ENCODE assay signal across 10 cellular contexts in the genomic region with DNA sequence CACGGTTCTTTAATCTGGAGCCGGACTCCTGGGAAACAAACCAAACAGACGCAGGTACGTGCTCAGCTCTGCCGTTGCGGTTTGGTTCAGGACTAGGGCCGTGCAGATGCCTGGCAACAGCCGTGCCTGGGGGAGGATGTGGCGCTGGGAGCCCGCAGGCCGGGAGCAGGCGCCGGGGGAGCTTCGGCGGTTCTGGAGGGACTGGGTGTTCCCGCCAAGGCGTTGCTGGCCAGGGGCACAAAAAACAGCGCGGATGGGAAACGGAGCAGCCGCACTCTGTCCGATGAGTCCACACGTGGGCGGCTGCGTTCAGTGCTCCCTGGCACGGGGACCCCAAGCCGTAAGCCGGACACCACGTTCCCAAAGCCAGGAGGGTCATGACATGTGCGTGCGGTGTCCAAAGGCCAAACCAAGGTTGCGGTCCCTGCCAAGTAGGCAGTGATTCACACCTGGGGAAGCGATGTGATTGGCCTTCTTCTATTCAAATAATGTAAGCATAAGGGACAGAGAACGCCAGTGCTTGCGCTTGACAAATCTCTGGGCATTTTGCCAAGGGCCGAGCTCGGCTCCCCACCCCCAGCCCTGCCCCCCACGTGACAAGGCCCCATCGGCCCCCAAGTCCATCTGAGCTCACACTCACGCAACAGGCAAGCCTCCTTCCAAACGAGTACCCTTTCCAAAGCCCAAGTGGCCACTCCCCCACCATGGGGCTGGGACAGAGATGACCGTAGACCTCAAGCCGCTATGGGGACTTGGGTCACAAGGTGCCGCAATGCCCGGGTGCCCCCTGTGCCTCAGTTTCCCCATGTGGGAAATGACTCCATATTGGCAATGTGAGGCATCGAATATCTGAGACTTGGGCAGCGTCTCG. TPM values are rescaled to one million over a fixed set of nuclear protein-coding genes. Genes with fewer than 3 reads are reported as not detected.
A peak's percentile ranks its signal among the peaks of the same experiment; 100 is the strongest.
DNase-seq lines count a peak whose midpoint lies in the region; FAIRE-seq and TF ChIP-seq lines count a peak whose summit lies in the region.
"Had no signal": no experiment of that assay in that cellular context is flagged by ENCODE, and none has a peak within 500 bp of the region (broad histone marks: within the 10 kb centered on the region; RNA-seq: fewer than 3 reads in every experiment).

No MANE protein-coding gene starts in this region.

- no peak overlapping the region for H3K27ac Mint-ChIP-seq in astrocyte (ENCODE audit: unreplicated experiment)
- no peak overlapping the region for H3K27ac Mint-ChIP-seq in activated CD4-positive, alpha-beta memory T cell treated with anti-CD3 and anti-CD28 coated beads, Interleukin-2, amount 10 ng/mL, durations not matched to agents 7 days and 5 days
- H3K27ac Mint-ChIP-seq: activated naive CD8-positive, alpha-beta T cell treated with anti-CD3 and anti-CD28 coated beads, Interleukin-2, amount 10 ng/mL, durations not matched to agents 7 days and 5 days had no signal

- H4K91ac ChIP-seq in mesenchymal stem cell (ENCODE audit: low read length), result peak overlapping the region; percentile 77

- no peak overlapping the region for H2BK5ac ChIP-seq in mesenchymal stem cell (ENCODE audit: low read depth, low read length, poor library complexity, severe bottlenecking)

- peak overlapping the region; percentile 87 to 88 for H2BK12ac ChIP-seq in mesenchymal stem cell (ENCODE audit: low read length in 2 of 2)

- no peak overlapping the region for H3K14ac ChIP-seq in mesenchymal stem cell (ENCODE audit: low read length in 2 of 2)

- no peak overlapping the region for H3K4me3 ChIP-seq in BLaER1 treated with 17β-estradiol and CSF1 and Interleukin-3, amounts not matched to agents 10 nM and 100 nM
- no peak overlapping the region for H3K4me3 ChIP-seq in astrocyte (ENCODE audit: insufficient read depth, low read depth, low read length)
- no peak overlapping the region for H3K4me3 ChIP-seq in mesenchymal stem cell (ENCODE audit: insufficient read depth in 1 of 2, low read depth in 1 of 2, low read length in 2 of 2)
- H3K4me3 ChIP-seq in effector memory CD4-positive, alpha-beta T cell (ENCODE audit: insufficient read depth, low read depth, low read length, poor library complexity, severe bottlenecking), result no peak overlapping the region

- peak overlapping the region; percentile 52 for H4K8ac ChIP-seq in mesenchymal stem cell (ENCODE audit: low read length)

- peaks cover 21% of the 10 kb centered on the region for H3K4me1 Mint-ChIP-seq in astrocyte (ENCODE audit: low read depth, unreplicated experiment)
- H3K4me1 Mint-ChIP-seq in activated CD4-positive, alpha-beta memory T cell treated with anti-CD3 and anti-CD28 coated beads, Interleukin-2, amount 10 ng/mL, durations not matched to agents 7 days and 5 days, result peaks cover 57% of the 10 kb centered on the region

- H2AFZ ChIP-seq in astrocyte (ENCODE audit: low read depth, low read length) (no peak overlapping the region), mesenchymal stem cell (ENCODE audit: low read depth, low read length) (no peak overlapping the region)

- H3K27ac ChIP-seq in BLaER1 treated with 17β-estradiol and CSF1 and Interleukin-3, amounts not matched to agents 10 nM and 100 nM, result no peak overlapping the region
- H3K27ac ChIP-seq in astrocyte (ENCODE audit: low read depth, low read length), result no peak overlapping the region
- H3K27ac ChIP-seq in mesenchymal stem cell (ENCODE audit: low read length, poor library complexity, severe bottlenecking), result no peak overlapping the region
- H3K27ac ChIP-seq in effector memory CD4-positive, alpha-beta T cell (ENCODE audit: insufficient read depth, low read length, poor library complexity, severe bottlenecking), result no peak overlapping the region

- peak overlapping the region; percentile 87 for H2BK15ac ChIP-seq in mesenchymal stem cell (ENCODE audit: low read depth, poor library complexity, severe bottlenecking)

- H3K18ac ChIP-seq in mesenchymal stem cell (ENCODE audit: low read depth in 1 of 2, low read length in 2 of 2), result peak overlapping the region in 1 of 2 experiments; percentile 93

- no peak overlapping the region for H3K4me3 Mint-ChIP-seq in astrocyte (ENCODE audit: unreplicated experiment)
- H3K4me3 Mint-ChIP-seq in activated CD4-positive, alpha-beta memory T cell treated with anti-CD3 and anti-CD28 coated beads, Interleukin-2, amount 10 ng/mL, durations not matched to agents 7 days and 5 days, result no peak overlapping the region
- H3K4me3 Mint-ChIP-seq: activated naive CD8-positive, alpha-beta T cell treated with anti-CD3 and anti-CD28 coated beads, Interleukin-2, amount 10 ng/mL, durations not matched to agents 7 days and 5 days had no signal

- H3K9ac ChIP-seq in BLaER1 treated with 17β-estradiol and CSF1 and Interleukin-3, amounts not matched to agents 10 nM and 100 nM, result no peak overlapping the region
- peak overlapping the region; percentile 53 for H3K9ac ChIP-seq in astrocyte (ENCODE audit: low read length)
- H3K9ac ChIP-seq in mesenchymal stem cell (ENCODE audit: low read length), result no peak overlapping the region

- H3K36me3 ChIP-seq in BLaER1 treated with 17β-estradiol and CSF1 and Interleukin-3, amounts not matched to agents 10 nM and 100 nM, result no peaks in the 10 kb centered on the region
- H3K36me3 ChIP-seq in astrocyte (ENCODE audit: insufficient read depth, low read length), result no peaks in the 10 kb centered on the region
- H3K36me3 ChIP-seq in mesenchymal stem cell (ENCODE audit: control insufficient read depth in 1 of 2, insufficient read depth in 2 of 2, low read depth in 1 of 2, low read length in 2 of 2), result no peaks in the 10 kb centered on the region
- no peaks in the 10 kb centered on the region for H3K36me3 ChIP-seq in effector memory CD4-positive, alpha-beta T cell (ENCODE audit: control insufficient read depth, insufficient read depth, low read length)

- H3K79me1 ChIP-seq in mesenchymal stem cell (replicated peaks; ENCODE audit: low read length, poor library complexity, severe bottlenecking), result no peaks in the 10 kb centered on the region

- DNase-seq in astrocyte (ENCODE audit: low read depth) (peak; percentile 70), mesenchymal stem cell (peak; percentile 20), midbrain (lab: John Stamatoyannopoulos, UW) (no peak)
- no peak for DNase-seq in activated CD4-positive, alpha-beta memory T cell treated with anti-CD3 and anti-CD28 coated beads, Interleukin-2, amount 10 ng/mL, durations not matched to agents 7 days and 5 days
- DNase-seq in effector memory CD4-positive, alpha-beta T cell, result no peak
- no peak for DNase-seq in activated CD4-positive, alpha-beta T cell treated with anti-CD3 and anti-CD28 coated beads for 48 hours
- DNase-seq: activated naive CD8-positive, alpha-beta T cell treated with anti-CD3 and anti-CD28 coated beads, Interleukin-2, amount 10 ng/mL, durations not matched to agents 7 days and 5 days; GF-D8 had no signal

- peak overlapping the region; percentile 42 for H2BK120ac ChIP-seq in mesenchymal stem cell (ENCODE audit: low read depth, low read length)

- peaks cover 60% of the 10 kb centered on the region for H3K27me3 Mint-ChIP-seq in astrocyte (ENCODE audit: low read depth, unreplicated experiment)
- peaks cover 20% of the 10 kb centered on the region for H3K27me3 Mint-ChIP-seq in activated CD4-positive, alpha-beta memory T cell treated with anti-CD3 and anti-CD28 coated beads, Interleukin-2, amount 10 ng/mL, durations not matched to agents 7 days and 5 days

- peak overlapping the region in 1 of 2 experiments; percentile 57 for H3K4ac ChIP-seq in mesenchymal stem cell (ENCODE audit: low read depth in 1 of 2, low read length in 2 of 2)

- FAIRE-seq in astrocyte (lab: Jason Lieb, UNC), result no peak

- no peak for TF ChIP-seq CTCF in astrocyte (IDR thresholded peaks at IDR 0.05; ENCODE audit: insufficient read depth, low read depth, low read length)

- H3K23ac ChIP-seq in mesenchymal stem cell (ENCODE audit: low read length in 2 of 2), result no peak overlapping the region

- 87% methylated on average over 48 of the region's 48 CpGs for WGBS in mesenchymal stem cell

- no peaks in the 10 kb centered on the region for H3K36me3 Mint-ChIP-seq in astrocyte (ENCODE audit: low read depth, unreplicated experiment)
- peaks cover 1% of the 10 kb centered on the region for H3K36me3 Mint-ChIP-seq in activated CD4-positive, alpha-beta memory T cell treated with anti-CD3 and anti-CD28 coated beads, Interleukin-2, amount 10 ng/mL, durations not matched to agents 7 days and 5 days (ENCODE audit: low read depth)
- H3K36me3 Mint-ChIP-seq: activated naive CD8-positive, alpha-beta T cell treated with anti-CD3 and anti-CD28 coated beads, Interleukin-2, amount 10 ng/mL, durations not matched to agents 7 days and 5 days had no signal

- H3K79me2 ChIP-seq in astrocyte (ENCODE audit: insufficient read depth, low read length), result no peaks in the 10 kb centered on the region

- POLR2A ChIA-PET in activated CD4-positive, alpha-beta memory T cell treated with anti-CD3 and anti-CD28 coated beads, Interleukin-2, amount 10 ng/mL, durations not matched to agents 7 days and 5 days (lab: Charles Lee), result no interaction called here

- H3K9me3 ChIP-seq in BLaER1 treated with 17β-estradiol and CSF1 and Interleukin-3, amounts not matched to agents 10 nM and 100 nM (replicated peaks in 1 of 11), result no peaks in the 10 kb centered on the region
- H3K9me3 ChIP-seq in astrocyte (ENCODE audit: insufficient read depth, low read depth, low read length) (no peaks in the 10 kb centered on the region), mesenchymal stem cell (ENCODE audit: control insufficient read depth, low read length) (no peaks in the 10 kb centered on the region)
- H3K9me3 ChIP-seq in effector memory CD4-positive, alpha-beta T cell (ENCODE audit: control insufficient read depth, low read length), result no peaks in the 10 kb centered on the region

- no peak for TF ChIP-seq EP300 in Ishikawa (IDR thresholded peaks at IDR 0.05; ENCODE audit: borderline replicate concordance)

- peak overlapping the region in 8 of 11 experiments; percentile 84 to 99 (median 92); a peak in 12 of 22 replicates for H3K4me2 ChIP-seq in BLaER1 treated with 17β-estradiol and CSF1 and Interleukin-3, amounts not matched to agents 10 nM and 100 nM
- H3K4me2 ChIP-seq in astrocyte (ENCODE audit: low read length) (peak overlapping the region; percentile 83), mesenchymal stem cell (ENCODE audit: low read length, poor library complexity, severe bottlenecking) (no peak overlapping the region)

- peaks cover 42 to 94% (median 51%) of the 10 kb centered on the region in 11 experiments for H3K27me3 ChIP-seq in BLaER1 treated with 17β-estradiol and CSF1 and Interleukin-3, amounts not matched to agents 10 nM and 100 nM
- peaks cover 51% of the 10 kb centered on the region for H3K27me3 ChIP-seq in astrocyte (ENCODE audit: insufficient read depth, low read length)
- H3K27me3 ChIP-seq in mesenchymal stem cell (ENCODE audit: control insufficient read depth in 1 of 2, insufficient read depth in 1 of 2, low read length in 2 of 2), result peaks cover 52 to 62% of the 10 kb centered on the region in 2 experiments
- H3K27me3 ChIP-seq in effector memory CD4-positive, alpha-beta T cell (replicated peaks; ENCODE audit: control insufficient read depth, insufficient read depth, low read length, poor library complexity, severe bottlenecking), result no peaks in the 10 kb centered on the region

- H2AK5ac ChIP-seq in mesenchymal stem cell (ENCODE audit: low read length, severe bottlenecking), result no peak overlapping the region

- CTCF ChIA-PET in activated CD4-positive, alpha-beta memory T cell treated with anti-CD3 and anti-CD28 coated beads, Interleukin-2, amount 10 ng/mL, durations not matched to agents 7 days and 5 days (lab: Charles Lee), result no interaction called here

- peaks cover 52 to 87% (median 83%) of the 10 kb centered on the region in 10 experiments for H3K4me1 ChIP-seq in BLaER1 treated with 17β-estradiol and CSF1 and Interleukin-3, amounts not matched to agents 10 nM and 100 nM
- H3K4me1 ChIP-seq in astrocyte (ENCODE audit: insufficient read depth, low read length), result peaks cover 32% of the 10 kb centered on the region
- H3K4me1 ChIP-seq in mesenchymal stem cell (ENCODE audit: control insufficient read depth, insufficient read depth, low read depth, low read length), result peaks cover 23% of the 10 kb centered on the region
- H3K4me1 ChIP-seq in effector memory CD4-positive, alpha-beta T cell (ENCODE audit: control insufficient read depth, insufficient read depth, low read length, poor library complexity, severe bottlenecking), result peaks cover 13% of the 10 kb centered on the region

- TF ChIP-seq RAD21 in Ishikawa (IDR thresholded peaks at IDR 0.05; ENCODE audit: low read depth), result no peak

- H4K20me1 ChIP-seq in BLaER1 treated with 17β-estradiol and CSF1 and Interleukin-3, amounts not matched to agents 10 nM and 100 nM, result peaks cover 0 to 75% (median 4%) of the 10 kb centered on the region in 11 experiments; a peak in 7 of 22 replicates
- peaks cover 24% of the 10 kb centered on the region for H4K20me1 ChIP-seq in astrocyte (ENCODE audit: insufficient read depth, low read length)

- H3K9me3 Mint-ChIP-seq in astrocyte (ENCODE audit: unreplicated experiment), result no peaks in the 10 kb centered on the region
- no peaks in the 10 kb centered on the region for H3K9me3 Mint-ChIP-seq in activated CD4-positive, alpha-beta memory T cell treated with anti-CD3 and anti-CD28 coated beads, Interleukin-2, amount 10 ng/mL, durations not matched to agents 7 days and 5 days
- H3K9me3 Mint-ChIP-seq: activated naive CD8-positive, alpha-beta T cell treated with anti-CD3 and anti-CD28 coated beads, Interleukin-2, amount 10 ng/mL, durations not matched to agents 7 days and 5 days had no signal

RNA-seq across cellular contexts. Expression of a gene that starts 49.7 kb away (rescaled TPM):
- 0.41 and 0.48 TPM in 2 replicates for total RNA-seq in astrocyte
- polyA plus RNA-seq in mesenchymal stem cell (2013, experiment 1 of 2), result 6.5 TPM
- 6.2 TPM for polyA plus RNA-seq in mesenchymal stem cell (2013, experiment 2 of 2)
- 1 to 10 TPM; 3.6 to 3.7 TPM for total RNA-seq in activated CD4-positive, alpha-beta memory T cell treated with anti-CD3 and anti-CD28 coated beads, Interleukin-2, amount 10 ng/mL, durations not matched to agents 7 days and 5 days

Comparison
In these comparisons a context has a peak if more than half of its experiments do, and no peak if none do; other contexts are left out.
1. DNase-seq: peak in astrocyte (single experiment) and mesenchymal stem cell (single experiment); none in activated CD4-positive, alpha-beta memory T cell treated with anti-CD3 and anti-CD28 coated beads, Interleukin-2, amount 10 ng/mL, durations not matched to agents 7 days and 5 days (single experiment), midbrain (single experiment), effector memory CD4-positive, alpha-beta T cell (0 of 3) and activated CD4-positive, alpha-beta T cell treated with anti-CD3 and anti-CD28 coated beads for 48 hours (single experiment).